8 cellular contexts compared by ENCODE assay signal in genomic region chr7:87934699-87935372, GRCh38. TPM values are rescaled to one million over a fixed set of nuclear protein-coding genes. Genes with fewer than 3 reads are reported as not detected.
DNase-seq lines count a peak whose midpoint lies in the region; ATAC-seq and TF ChIP-seq lines count a peak whose summit lies in the region.

No MANE protein-coding gene starts in this region.

- H3K4me1 ChIP-seq in SK-N-SH (ENCODE audit: control insufficient read depth in 1 of 2, insufficient read depth in 2 of 2, low read depth in 1 of 2, low read length in 1 of 2) (peaks cover 0 to 12% of the 10 kb centered on the region in 2 experiments; a peak in 2 of 4 replicates), thyroid gland (peaks cover 0 to 6% of the 10 kb centered on the region in 2 donors)

- H3K4me3 ChIP-seq in SK-N-SH (ENCODE audit: low read depth in 2 of 2, low read length in 1 of 2) (peak overlapping the region; percentile 74 to 75), dorsolateral prefrontal cortex (peak overlapping the region; percentile 56 to 96 (median 86)), thyroid gland (replicated peaks in 1 of 3) (peak overlapping the region; percentile 44 to 64 (median 58))

- H3K9ac ChIP-seq in SK-N-SH: peak overlapping the region; percentile 29; the same call in 1 of the 2 replicates

- no peaks in the 10 kb centered on the region for H3K9me2 ChIP-seq in SK-N-SH

- no peak for TF ChIP-seq RAD21 in SK-N-SH (IDR thresholded peaks at IDR 0.05; ENCODE audit: low read length)

- H3K9me3 ChIP-seq in SK-N-SH (no peaks in the 10 kb centered on the region), thyroid gland (no peaks in the 10 kb centered on the region)

- peak overlapping the region; percentile 95 for H3K4me2 ChIP-seq in SK-N-SH

- no peaks in the 10 kb centered on the region for H3K79me2 ChIP-seq in SK-N-SH (ENCODE audit: insufficient read depth)

- no peaks in the 10 kb centered on the region for H4K20me1 ChIP-seq in SK-N-SH (ENCODE audit: insufficient read depth)

- no peaks in the 10 kb centered on the region for H3K27me3 ChIP-seq in SK-N-SH (ENCODE audit: insufficient read depth)
- H3K27me3 ChIP-seq in dorsolateral prefrontal cortex: no peaks in the 10 kb centered on the region
- no peaks in the 10 kb centered on the region for H3K27me3 ChIP-seq in thyroid gland

- DNase-seq in NCI-H82 (lab: John Stamatoyannopoulos, UW) (peak; percentile 48), NCI-H82 treated with DMSO at 0.1 percent for 48 hours (lab: John Stamatoyannopoulos, UW; ENCODE audit: unreplicated experiment) (no peak), SK-N-SH (peak; percentile 81), dorsolateral prefrontal cortex (peak in 8 of 10 donors; percentile 40 to 67 (median 47)), lung microvascular endothelial cell (ENCODE audit: low read depth in 2 of 2) (peak; percentile 10 to 13), thyroid gland (peak; percentile 11 to 14)
- DNase-seq in effector CD8-positive, alpha-beta T cell (lab: John Stamatoyannopoulos, UW): no peak

- no peak for TF ChIP-seq CTCF in SK-N-SH (IDR thresholded peaks at IDR 0.05)
- no peak for TF ChIP-seq CTCF in dorsolateral prefrontal cortex (IDR thresholded peaks at IDR 0.05 in 54 of 56, conservative IDR thresholded peaks at IDR 0.05 in 2 of 56; ENCODE audit: low read depth in 1 of 56, partially characterized antibody in 56 of 56)
- TF ChIP-seq CTCF in thyroid gland (IDR thresholded peaks at IDR 0.05): no peak

- intact Hi-C loops in dorsolateral prefrontal cortex (cut with DNase I) (loop anchor here (1.0 to 10.0 kb wide), 5 partner anchors 58 to 280 kb away; partner anchors contain the start of genes DBF4 (in 2 of the 2) and SLC25A40 (in 2 of the 2)), thyroid gland (cut with DNase I) (no loop called here)

- no peak for TF ChIP-seq EP300 in SK-N-SH (IDR thresholded peaks at IDR 0.05; ENCODE audit: borderline replicate concordance in 1 of 2, low read depth in 1 of 2, low read length in 1 of 2)

- peak; percentile 3 for ATAC-seq in HG03354 (IDR thresholded peaks at IDR 0.05; ENCODE audit: poor library complexity, severe bottlenecking, unreplicated experiment)

- CTCF ChIA-PET in SK-N-SH (lab: Yijun Ruan, JAX): interaction anchor here (0.7 to 3.7 kb wide), 14 partner anchors 9 to 463 kb away, joined by 3 to 23 read pairs (median 4); no protein-coding TSS in a partner anchor

- H3K27ac ChIP-seq in SK-N-SH (ENCODE audit: low read depth in 2 of 2, low read length in 1 of 2) (peak overlapping the region in 1 of 2 experiments; percentile 91; a peak in 2 of 4 replicates), dorsolateral prefrontal cortex (peak overlapping the region in 58 of 59 donors; percentile 43 to 96 (median 90)), thyroid gland (peak overlapping the region in 1 of 3 donors; percentile 62)

- H2AFZ ChIP-seq in SK-N-SH (ENCODE audit: low read depth): peak overlapping the region; percentile 95

- H3K36me3 ChIP-seq in SK-N-SH (replicated peaks in 1 of 2; ENCODE audit: control insufficient read depth in 1 of 2, insufficient read depth in 2 of 2, low read length in 1 of 2) (peaks cover 0 to 3% of the 10 kb centered on the region in 2 experiments), thyroid gland (no peaks in the 10 kb centered on the region)

- no peak for TF ChIP-seq POLR2A in thyroid gland (IDR thresholded peaks at IDR 0.05)

- POLR2A ChIA-PET in SK-N-SH (lab: Yijun Ruan, JAX): interaction anchor here (0.7 to 2.0 kb wide), 6 partner anchors 10 to 177 kb away, joined by 3 to 14 read pairs (median 6); partner anchors contain the start of genes DBF4 and SLC25A40

- WGBS in SK-N-SH (ENCODE audit: low lambda C conversion rate): 4% methylated on average over 29 of the region's 47 CpGs
- WGBS in thyroid gland, 2 donors: 3 to 6% methylated on average over 34 to 45 of the region's 47 CpGs

- H3F3A ChIP-seq in SK-N-SH (replicated peaks; ENCODE audit: insufficient read depth): no peaks in the 10 kb centered on the region

TF ChIP-seq in SK-N-SH, 30 proteins besides CTCF, POLR2A, EP300 and RAD21:
- TF ChIP-seq CHD2 (IDR thresholded peaks at IDR 0.05; ENCODE audit: low read length, partially characterized antibody): peak; percentile 22
- peak; percentile 96 for TF ChIP-seq MAX (IDR thresholded peaks at IDR 0.05; ENCODE audit: low read depth)
- TF ChIP-seq FOXM1 (IDR thresholded peaks at IDR 0.05; ENCODE audit: low read depth): 0 out of 2 replicates have a peak, but pooled peaks have one; percentile 12
- TF ChIP-seq POLR2AphosphoS5 (IDR thresholded peaks at IDR 0.05; ENCODE audit: low read depth, low read length): no peak
- TF ChIP-seq RCOR1 (IDR thresholded peaks at IDR 0.05; ENCODE audit: low read length): 0 out of 2 replicates have a peak, but pooled peaks have one; percentile 12

RNA-seq across cellular contexts. Expression of gene ADAM22, which starts 0.8 kb away (rescaled TPM):
- 3.0 and 4.8 TPM in 2 replicates for polyA plus RNA-seq in SK-N-SH (2012; rRNA removed)
- polyA plus RNA-seq in SK-N-SH (2012; cell fraction: cytosol; rRNA removed): 5.2 and 6.7 TPM in 2 replicates
- polyA plus RNA-seq in SK-N-SH (2012; cell fraction: nucleus; rRNA removed): 4.6 and 7.5 TPM in 2 replicates
- 100 to 1,000 TPM in 60 of 120 experiments, 10 to 100 TPM in 60; 44.2 to 138 (median 99.9) TPM for total RNA-seq in dorsolateral prefrontal cortex
- total RNA-seq in lung microvascular endothelial cell: 0.22 and 0.40 TPM in 2 replicates
- total RNA-seq in thyroid gland: 10 to 100 TPM; 13.0 to 25.0 (median 17.1) TPM

RNA-seq across cellular contexts. Expression of gene DBF4, which starts 58.5 kb away (rescaled TPM):
- polyA plus RNA-seq in SK-N-SH (2012; rRNA removed): 5.1 and 7.6 TPM in 2 replicates
- 8.5 and 11.3 TPM in 2 replicates for polyA plus RNA-seq in SK-N-SH (2012; cell fraction: cytosol; rRNA removed)
- 4.5 and 7.5 TPM in 2 replicates for polyA plus RNA-seq in SK-N-SH (2012; cell fraction: nucleus; rRNA removed)
- total RNA-seq in dorsolateral prefrontal cortex (10 to 100 TPM in 15 of 120 experiments, 1 to 10 TPM in 105; 3.2 to 13.8 (median 7.3) TPM), lung microvascular endothelial cell (6.9 and 8.1 TPM in 2 replicates), thyroid gland (10 to 100 TPM in 3 of 4 donors, 1 to 10 TPM in 1; 8.8 to 21.1 (median 11.7) TPM)

RNA-seq across cellular contexts. Expression of gene SLC25A40, which starts 58.7 kb away (rescaled TPM):
- polyA plus RNA-seq in SK-N-SH (2012; rRNA removed): 5.5 and 8.5 TPM in 2 replicates
- 8.7 and 8.8 TPM in 2 replicates for polyA plus RNA-seq in SK-N-SH (2012; cell fraction: cytosol; rRNA removed)
- polyA plus RNA-seq in SK-N-SH (2012; cell fraction: nucleus; rRNA removed): 5.5 and 12.7 TPM in 2 replicates
- total RNA-seq in dorsolateral prefrontal cortex: 10 to 100 TPM; 20.6 to 71.2 (median 45.1) TPM
- total RNA-seq in lung microvascular endothelial cell: 4.4 and 5.2 TPM in 2 replicates
- total RNA-seq in thyroid gland: 10 to 100 TPM; 17.0 to 31.7 (median 24.9) TPM

Comparison
In these comparisons a context has a peak if more than half of its experiments do, and no peak if none do; other contexts are left out.
1. DNase-seq: peak in NCI-H82 (single experiment), SK-N-SH (single experiment), dorsolateral prefrontal cortex (8 of 10), lung microvascular endothelial cell (2 of 2) and thyroid gland (2 of 2); none in NCI-H82 treated with DMSO at 0.1 percent for 48 hours (single experiment) and effector CD8-positive, alpha-beta T cell (single experiment).
2. RNA of gene ADAM22, which starts 0.8 kb away (total RNA-seq): 44.2 to 138 TPM in dorsolateral prefrontal cortex and 13.0 to 25.0 TPM in thyroid gland; 0.22 to 0.40 TPM in lung microvascular endothelial cell; every median in the first group is over 10 times any median in the second.
3. Peak in every context shown above with its lines, with median percentiles within 50 percentile points of each other: H3K4me3 ChIP-seq.